Comparison of ENCODE assay signal across 1 cellular context in the genomic region with DNA sequence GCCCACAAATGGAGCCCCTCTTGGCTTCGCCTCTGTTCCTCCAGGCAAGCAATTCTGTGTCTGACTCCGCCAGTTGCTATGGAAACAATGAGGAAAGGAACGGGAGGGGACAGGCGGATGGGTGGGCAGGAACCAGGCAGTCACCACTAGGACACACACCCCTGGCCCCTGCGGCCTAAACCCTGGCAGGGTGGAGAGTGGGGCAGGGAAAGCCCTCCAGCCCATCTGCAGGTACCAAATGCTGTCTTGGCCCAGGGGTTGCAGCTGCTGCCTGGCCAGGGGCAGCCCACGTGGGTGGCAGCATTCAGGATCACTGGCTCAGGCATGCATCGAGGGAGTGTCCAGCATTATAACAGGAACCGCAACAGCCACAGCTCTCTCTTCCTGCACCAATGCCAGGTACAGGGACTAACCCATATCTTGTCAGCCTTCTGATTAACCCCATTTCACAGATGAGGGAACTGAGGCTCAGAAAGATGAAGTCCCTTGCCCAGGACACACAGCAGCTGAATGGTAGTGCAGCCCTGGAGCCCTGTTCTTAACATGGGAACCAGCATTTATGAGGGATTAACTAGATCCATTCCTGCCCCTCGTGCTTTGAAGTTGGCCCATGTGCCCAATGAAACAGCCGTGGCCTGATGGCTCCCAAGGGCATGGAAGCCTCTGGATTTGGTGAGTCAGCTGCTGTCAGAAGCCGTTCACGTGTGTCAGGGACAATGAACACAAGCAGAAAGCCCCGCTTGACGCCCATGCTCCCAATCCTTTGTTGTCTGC.
TF ChIP-seq lines count a peak whose summit lies in the region.

No MANE protein-coding gene starts in this region.

TF ChIP-seq in K562, 482 proteins besides CTCF, POLR2A, EP300 and RAD21:
- TF ChIP-seq, protein P1, sequence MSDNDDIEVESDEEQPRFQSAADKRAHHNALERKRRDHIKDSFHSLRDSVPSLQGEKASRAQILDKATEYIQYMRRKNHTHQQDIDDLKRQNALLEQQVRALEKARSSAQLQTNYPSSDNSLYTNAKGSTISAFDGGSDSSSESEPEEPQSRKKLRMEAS (CRISPR knock-in tag; IDR thresholded peaks at IDR 0.05), result peak; percentile 17; the same call in 1 of the 2 replicates
- no peak for TF ChIP-seq TAF9B (IDR thresholded peaks at IDR 0.05; ENCODE audit: partially characterized antibody)
- 0 out of 2 replicates have a peak, but pooled peaks have one; percentile 41 for TF ChIP-seq BCOR (IDR thresholded peaks at IDR 0.05)
- 0 out of 2 replicates have a peak, but pooled peaks have one; percentile 58 for TF ChIP-seq PTBP1 (IDR thresholded peaks at IDR 0.05; ENCODE audit: low read depth, low read length)
- TF ChIP-seq ZNF384 (IDR thresholded peaks at IDR 0.05; ENCODE audit: low read depth, low read length), result no peak
- TF ChIP-seq RBM22 (IDR thresholded peaks at IDR 0.05; ENCODE audit: low read depth, low read length, poor library complexity, severe bottlenecking), result peak; percentile 19
- peak; percentile 42; the same call in 1 of the 2 replicates for TF ChIP-seq ZBTB33 (CRISPR knock-in tag; IDR thresholded peaks at IDR 0.05)
- no peak for TF ChIP-seq RBM14 (IDR thresholded peaks at IDR 0.05; ENCODE audit: borderline replicate concordance, insufficient read depth, low read depth, low read length)
- TF ChIP-seq RBM25 (IDR thresholded peaks at IDR 0.05; ENCODE audit: low read depth, low read length, severe bottlenecking), result peak; percentile 84
- TF ChIP-seq FOXA3 (CRISPR knock-in tag; conservative IDR thresholded peaks at IDR 0.05 in 1 of 2, IDR thresholded peaks at IDR 0.05 in 1 of 2), result no peak
- no peak for TF ChIP-seq CEBPB (tag; IDR thresholded peaks at IDR 0.05)
- TF ChIP-seq RFX1 (IDR thresholded peaks at IDR 0.05), result peak; percentile 74; the same call in 1 of the 2 replicates
- no peak for TF ChIP-seq MAZ (CRISPR knock-in tag; conservative IDR thresholded peaks at IDR 0.05 in 1 of 2, IDR thresholded peaks at IDR 0.05 in 1 of 2)
